ENCODE assay signal across 6 cellular contexts in genomic region chr13:107095876-107096275, GRCh38.
"Had no signal": no experiment of that assay in that cellular context is flagged by ENCODE, and none has a peak within 500 bp of the region (broad histone marks: within the 10 kb centered on the region; RNA-seq: fewer than 3 reads in every experiment).

No MANE protein-coding gene starts in this region.

- DNase-seq: GOT3, H9, HCEC 1CT, IMR-90, KG1 had no signal

- ATAC-seq: K562 had no signal

- H3K9me3 Mint-ChIP-seq: H9 had no signal

- H3K4me3 Mint-ChIP-seq: H9 had no signal

- H3K27ac Mint-ChIP-seq: H9 had no signal

- H3K4me3 ChIP-seq: K562 had no signal
